In the genomic region with DNA sequence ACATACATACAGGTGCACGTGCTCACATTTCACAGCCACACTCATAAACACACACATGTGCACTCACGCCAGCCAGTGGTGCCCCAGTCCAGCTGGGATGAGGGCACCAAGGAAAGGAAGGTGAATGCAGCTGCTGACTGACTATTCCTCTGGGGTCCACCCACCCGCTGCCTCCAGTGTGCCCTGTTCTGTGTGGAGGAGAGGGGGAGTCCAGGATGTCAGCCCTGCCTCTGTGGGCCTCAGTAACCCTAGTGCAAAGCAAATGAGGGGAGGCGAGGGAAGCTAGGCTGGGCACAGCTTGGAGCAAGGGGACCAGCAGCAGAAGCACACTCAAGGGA, we compare ENCODE assay signal across 11 cellular contexts. TPM values are rescaled to one million over a fixed set of nuclear protein-coding genes. Genes with fewer than 3 reads are reported as not detected.
DNase-seq lines count a peak whose midpoint lies in the region; ATAC-seq and TF ChIP-seq lines count a peak whose summit lies in the region.
"Had no signal": no experiment of that assay in that cellular context is flagged by ENCODE, and none has a peak within 500 bp of the region (broad histone marks: within the 10 kb centered on the region; RNA-seq: fewer than 3 reads in every experiment).

No MANE protein-coding gene starts in this region.

- no peaks in the 10 kb centered on the region for H3K36me3 Mint-ChIP-seq in activated naive CD8-positive, alpha-beta T cell treated with anti-CD3 and anti-CD28 coated beads, Interleukin-2, amount 10 ng/mL, durations not matched to agents 7 days and 5 days

- peak overlapping the region; percentile 46 to 89 for H2BK12ac ChIP-seq in mesenchymal stem cell (ENCODE audit: low read length in 2 of 2)

- no peaks in the 10 kb centered on the region for H3K27me3 Mint-ChIP-seq in activated naive CD8-positive, alpha-beta T cell treated with anti-CD3 and anti-CD28 coated beads, Interleukin-2, amount 10 ng/mL, durations not matched to agents 7 days and 5 days
- H3K27me3 Mint-ChIP-seq: progenitor cell of endocrine pancreas had no signal

- no peaks in the 10 kb centered on the region for H3K79me1 ChIP-seq in mesenchymal stem cell (replicated peaks; ENCODE audit: low read length, poor library complexity, severe bottlenecking)

- H3K9ac ChIP-seq in mesenchymal stem cell (ENCODE audit: low read length), result peak overlapping the region; percentile 52

- no peak for ATAC-seq in activated naive CD8-positive, alpha-beta T cell treated with anti-CD3 and anti-CD28 coated beads, Interleukin-2, amount 10 ng/mL, durations not matched to agents 7 days and 5 days (ENCODE audit: low read depth)
- ATAC-seq in upper lobe of right lung (no peak), GM19023 (IDR thresholded peaks at IDR 0.05; ENCODE audit: unreplicated experiment) (no peak)

- DNase-seq in stimulated activated CD4-positive, alpha-beta T cell treated with anti-CD3 and anti-CD28 coated beads, Interleukin-12 subunit alpha, Interleukin-12 subunit beta, amount 100 ng/mL, for 4 hours, result peak; percentile 18
- DNase-seq in stimulated activated CD4-positive, alpha-beta T cell treated with anti-CD3 and anti-CD28 coated beads, Interleukin-15, amount 100 ng/mL, for 24 hours, result no peak
- peak; percentile 44 for DNase-seq in activated naive CD8-positive, alpha-beta T cell treated with anti-CD3 and anti-CD28 coated beads, Interleukin-2, amount 10 ng/mL, durations not matched to agents 7 days and 5 days
- DNase-seq in mesenchymal stem cell, result no peak
- DNase-seq in upper lobe of right lung, result no peak
- DNase-seq in BE2C, result no peak
- no peak for DNase-seq in GM03348 (ENCODE audit: low spot score)
- DNase-seq: NCI-H526 treated with DMSO at 0.1 percent for 48 hours had no signal

- H2AK5ac ChIP-seq in mesenchymal stem cell (ENCODE audit: low read length, severe bottlenecking), result no peak overlapping the region

- POLR2A ChIA-PET in activated naive CD8-positive, alpha-beta T cell treated with anti-CD3 and anti-CD28 coated beads, Interleukin-2, amount 10 ng/mL, durations not matched to agents 7 days and 5 days (lab: Charles Lee), result interaction anchor here (0.6 to 1.8 kb wide), 15 partner anchors 10 to 610 kb away, joined by 3 to 9 read pairs (median 3); a partner anchor contains a TSS

- H3K36me3 ChIP-seq in mesenchymal stem cell (ENCODE audit: control insufficient read depth in 1 of 2, insufficient read depth in 2 of 2, low read depth in 1 of 2, low read length in 2 of 2) (no peaks in the 10 kb centered on the region), upper lobe of right lung (no peaks in the 10 kb centered on the region), BE2C (no peaks in the 10 kb centered on the region)

- H3K4me3 ChIP-seq in mesenchymal stem cell (ENCODE audit: insufficient read depth in 1 of 2, low read depth in 1 of 2, low read length in 2 of 2) (peak overlapping the region in 1 of 2 experiments; percentile 42), upper lobe of right lung (no peak overlapping the region), BE2C (ENCODE audit: low read depth, low read length) (no peak overlapping the region)

- H3K9me3 ChIP-seq in mesenchymal stem cell (ENCODE audit: control insufficient read depth, low read length) (no peaks in the 10 kb centered on the region), upper lobe of right lung (no peaks in the 10 kb centered on the region), BE2C (no peaks in the 10 kb centered on the region)

- H3K27me3 ChIP-seq in mesenchymal stem cell (ENCODE audit: control insufficient read depth in 1 of 2, insufficient read depth in 1 of 2, low read length in 2 of 2), result peaks cover 4 to 6% of the 10 kb centered on the region in 2 experiments
- no peaks in the 10 kb centered on the region for H3K27me3 ChIP-seq in upper lobe of right lung
- no peaks in the 10 kb centered on the region for H3K27me3 ChIP-seq in BE2C

- peak overlapping the region; percentile 49 for H3K4me3 Mint-ChIP-seq in activated naive CD8-positive, alpha-beta T cell treated with anti-CD3 and anti-CD28 coated beads, Interleukin-2, amount 10 ng/mL, durations not matched to agents 7 days and 5 days

- H4K91ac ChIP-seq in mesenchymal stem cell (ENCODE audit: low read length), result peak overlapping the region; percentile 79

- H3K27ac Mint-ChIP-seq in activated naive CD8-positive, alpha-beta T cell treated with anti-CD3 and anti-CD28 coated beads, Interleukin-2, amount 10 ng/mL, durations not matched to agents 7 days and 5 days, result peak overlapping the region; percentile 96
- H3K27ac Mint-ChIP-seq: progenitor cell of endocrine pancreas had no signal

- peak overlapping the region; percentile 50 to 85 for H3K18ac ChIP-seq in mesenchymal stem cell (ENCODE audit: low read depth in 1 of 2, low read length in 2 of 2)

- no peak overlapping the region for H2AFZ ChIP-seq in mesenchymal stem cell (ENCODE audit: low read depth, low read length)

- 73% methylated on average over 4 of the region's 4 CpGs for WGBS in mesenchymal stem cell

- TF ChIP-seq CTCF in upper lobe of right lung (IDR thresholded peaks at IDR 0.05) (no peak), BE2C (IDR thresholded peaks at IDR 0.05; ENCODE audit: low read depth, low read length) (no peak)

- H3K23ac ChIP-seq in mesenchymal stem cell (ENCODE audit: low read length in 2 of 2), result no peak overlapping the region

- H3K9me3 Mint-ChIP-seq in activated naive CD8-positive, alpha-beta T cell treated with anti-CD3 and anti-CD28 coated beads, Interleukin-2, amount 10 ng/mL, durations not matched to agents 7 days and 5 days, result peaks cover 7% of the 10 kb centered on the region

- intact Hi-C loops in upper lobe of right lung (cut with DNase I), result no loop called here

- no peak overlapping the region for H2BK5ac ChIP-seq in mesenchymal stem cell (ENCODE audit: low read depth, low read length, poor library complexity, severe bottlenecking)

- H3K27ac ChIP-seq in mesenchymal stem cell (ENCODE audit: low read length, poor library complexity, severe bottlenecking), result no peak overlapping the region
- H3K27ac ChIP-seq in upper lobe of right lung, result peak overlapping the region; percentile 66
- H3K27ac ChIP-seq: VCaP had no signal

- peak overlapping the region; percentile 42 for H2BK120ac ChIP-seq in mesenchymal stem cell (ENCODE audit: low read depth, low read length)

- H3K4me1 ChIP-seq in mesenchymal stem cell (ENCODE audit: control insufficient read depth, insufficient read depth, low read depth, low read length) (peaks cover 23% of the 10 kb centered on the region), upper lobe of right lung (peaks cover 33% of the 10 kb centered on the region), BE2C (peaks cover 8% of the 10 kb centered on the region)

- no peak overlapping the region for H2BK15ac ChIP-seq in mesenchymal stem cell (ENCODE audit: low read depth, poor library complexity, severe bottlenecking)

- peak overlapping the region in 1 of 2 experiments; percentile 68 for H3K14ac ChIP-seq in mesenchymal stem cell (ENCODE audit: low read length in 2 of 2)

- H3K4me1 Mint-ChIP-seq in activated naive CD8-positive, alpha-beta T cell treated with anti-CD3 and anti-CD28 coated beads, Interleukin-2, amount 10 ng/mL, durations not matched to agents 7 days and 5 days, result peaks cover 20% of the 10 kb centered on the region

- peak overlapping the region; percentile 32 to 71 for H3K4ac ChIP-seq in mesenchymal stem cell (ENCODE audit: low read depth in 1 of 2, low read length in 2 of 2)

- peak overlapping the region; percentile 67 for H4K8ac ChIP-seq in mesenchymal stem cell (ENCODE audit: low read length)

- H3K4me2 ChIP-seq in mesenchymal stem cell (ENCODE audit: low read length, poor library complexity, severe bottlenecking), result no peak overlapping the region

RNA-seq across cellular contexts. Expression of a gene that starts 57.6 kb away (rescaled TPM):
- total RNA-seq in activated naive CD8-positive, alpha-beta T cell treated with anti-CD3 and anti-CD28 coated beads, Interleukin-2, amount 10 ng/mL, durations not matched to agents 7 days and 5 days, result 10 to 100 TPM; 58.9 to 62.4 TPM
- polyA plus RNA-seq in mesenchymal stem cell (2013, experiment 1 of 2), result 133 TPM
- 137 TPM for polyA plus RNA-seq in mesenchymal stem cell (2013, experiment 2 of 2)
- total RNA-seq in upper lobe of right lung, result 54.7 TPM
- polyA plus RNA-seq in BE2C (2012; ENCODE audit: insufficient read depth, insufficient read length, low read depth), result 199 TPM

Comparison
In these comparisons a context has a peak if more than half of its experiments do, and no peak if none do; other contexts are left out.
1. DNase-seq: peak in stimulated activated CD4-positive, alpha-beta T cell treated with anti-CD3 and anti-CD28 coated beads, Interleukin-12 subunit alpha, Interleukin-12 subunit beta, amount 100 ng/mL, for 4 hours (single experiment) and activated naive CD8-positive, alpha-beta T cell treated with anti-CD3 and anti-CD28 coated beads, Interleukin-2, amount 10 ng/mL, durations not matched to agents 7 days and 5 days (single experiment); none in stimulated activated CD4-positive, alpha-beta T cell treated with anti-CD3 and anti-CD28 coated beads, Interleukin-15, amount 100 ng/mL, for 24 hours (single experiment), mesenchymal stem cell (single experiment), upper lobe of right lung (single experiment), BE2C (single experiment) and GM03348 (single experiment).